Comparison of ENCODE assay signal across 1 cellular context in genomic region chr19:42268704-42269517, GRCh38.
TF ChIP-seq lines count a peak whose summit lies in the region.

TSS of gene CIC (plus strand) at chr19:42269252. CDS start at chr19:42271784, 2,532 bp downstream.

TF ChIP-seq in HepG2, 621 proteins besides CTCF, POLR2A, EP300 and RAD21 (continued from another document and continues in another):
- TF ChIP-seq, protein P1, sequence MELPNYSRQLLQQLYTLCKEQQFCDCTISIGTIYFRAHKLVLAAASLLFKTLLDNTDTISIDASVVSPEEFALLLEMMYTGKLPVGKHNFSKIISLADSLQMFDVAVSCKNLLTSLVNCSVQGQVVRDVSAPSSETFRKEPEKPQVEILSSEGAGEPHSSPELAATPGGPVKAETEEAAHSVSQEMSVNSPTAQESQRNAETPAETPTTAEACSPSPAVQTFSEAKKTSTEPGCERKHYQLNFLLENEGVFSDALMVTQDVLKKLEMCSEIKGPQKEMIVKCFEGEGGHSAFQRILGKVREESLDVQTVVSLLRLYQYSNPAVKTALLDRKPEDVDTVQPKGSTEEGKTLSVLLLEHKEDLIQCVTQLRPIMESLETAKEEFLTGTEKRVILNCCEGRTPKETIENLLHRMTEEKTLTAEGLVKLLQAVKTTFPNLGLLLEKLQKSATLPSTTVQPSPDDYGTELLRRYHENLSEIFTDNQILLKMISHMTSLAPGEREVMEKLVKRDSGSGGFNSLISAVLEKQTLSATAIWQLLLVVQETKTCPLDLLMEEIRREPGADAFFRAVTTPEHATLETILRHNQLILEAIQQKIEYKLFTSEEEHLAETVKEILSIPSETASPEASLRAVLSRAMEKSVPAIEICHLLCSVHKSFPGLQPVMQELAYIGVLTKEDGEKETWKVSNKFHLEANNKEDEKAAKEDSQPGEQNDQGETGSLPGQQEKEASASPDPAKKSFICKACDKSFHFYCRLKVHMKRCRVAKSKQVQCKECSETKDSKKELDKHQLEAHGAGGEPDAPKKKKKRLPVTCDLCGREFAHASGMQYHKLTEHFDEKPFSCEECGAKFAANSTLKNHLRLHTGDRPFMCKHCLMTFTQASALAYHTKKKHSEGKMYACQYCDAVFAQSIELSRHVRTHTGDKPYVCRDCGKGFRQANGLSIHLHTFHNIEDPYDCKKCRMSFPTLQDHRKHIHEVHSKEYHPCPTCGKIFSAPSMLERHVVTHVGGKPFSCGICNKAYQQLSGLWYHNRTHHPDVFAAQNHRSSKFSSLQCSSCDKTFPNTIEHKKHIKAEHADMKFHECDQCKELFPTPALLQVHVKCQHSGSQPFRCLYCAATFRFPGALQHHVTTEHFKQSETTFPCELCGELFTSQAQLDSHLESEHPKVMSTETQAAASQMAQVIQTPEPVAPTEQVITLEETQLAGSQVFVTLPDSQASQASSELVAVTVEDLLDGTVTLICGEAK (IDR thresholded peaks at IDR 0.05) = no peak
- TF ChIP-seq, protein P1 (CRISPR knock-in tag; IDR thresholded peaks at IDR 0.05) = no peak
- TF ChIP-seq CREB1 (IDR thresholded peaks at IDR 0.05) = peak; percentile 92
- peak; percentile 93 for TF ChIP-seq CREB1 (CRISPR knock-in tag; IDR thresholded peaks at IDR 0.05)
- no peak for TF ChIP-seq ZSCAN30 (CRISPR knock-in tag; IDR thresholded peaks at IDR 0.05)
- TF ChIP-seq TFAP4 (IDR thresholded peaks at IDR 0.05; ENCODE audit: borderline replicate concordance, low read depth) = peak; percentile 99
- TF ChIP-seq ZKSCAN1 (IDR thresholded peaks at IDR 0.05; ENCODE audit: low read length) = no peak
- TF ChIP-seq ZNF143 (CRISPR knock-in tag; IDR thresholded peaks at IDR 0.05) = peak; percentile 99
- no peak for TF ChIP-seq ZNF816 (CRISPR knock-in tag; IDR thresholded peaks at IDR 0.05; ENCODE audit: borderline replicate concordance)
- TF ChIP-seq ZNF878 (CRISPR knock-in tag; IDR thresholded peaks at IDR 0.05) = no peak
- TF ChIP-seq KAT8 (CRISPR knock-in tag; IDR thresholded peaks at IDR 0.05) = peak; percentile 31; the same call in 1 of the 2 replicates
- peak; percentile 69 for TF ChIP-seq HOXA3 (CRISPR knock-in tag; IDR thresholded peaks at IDR 0.05)
- TF ChIP-seq, protein P2, sequence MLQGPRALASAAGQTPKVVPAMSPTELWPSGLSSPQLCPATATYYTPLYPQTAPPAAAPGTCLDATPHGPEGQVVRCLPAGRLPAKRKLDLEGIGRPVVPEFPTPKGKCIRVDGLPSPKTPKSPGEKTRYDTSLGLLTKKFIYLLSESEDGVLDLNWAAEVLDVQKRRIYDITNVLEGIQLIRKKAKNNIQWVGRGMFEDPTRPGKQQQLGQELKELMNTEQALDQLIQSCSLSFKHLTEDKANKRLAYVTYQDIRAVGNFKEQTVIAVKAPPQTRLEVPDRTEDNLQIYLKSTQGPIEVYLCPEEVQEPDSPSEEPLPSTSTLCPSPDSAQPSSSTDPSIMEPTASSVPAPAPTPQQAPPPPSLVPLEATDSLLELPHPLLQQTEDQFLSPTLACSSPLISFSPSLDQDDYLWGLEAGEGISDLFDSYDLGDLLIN (CRISPR knock-in tag; IDR thresholded peaks at IDR 0.05; ENCODE audit: borderline replicate concordance) = peak; percentile 38; the same call in 1 of the 2 replicates
- TF ChIP-seq ZNF17 (CRISPR knock-in tag; IDR thresholded peaks at IDR 0.05) = no peak
- peak; percentile 15 for TF ChIP-seq SP5 (CRISPR knock-in tag; IDR thresholded peaks at IDR 0.05; ENCODE audit: borderline replicate concordance, low read depth)
- 0 out of 2 replicates have a peak, but pooled peaks have one; percentile 6 for TF ChIP-seq NFE2L2 (IDR thresholded peaks at IDR 0.05; ENCODE audit: low read length)
- TF ChIP-seq PATZ1 (CRISPR knock-in tag; IDR thresholded peaks at IDR 0.05) = no peak
- no peak for TF ChIP-seq ZNF567 (CRISPR knock-in tag; IDR thresholded peaks at IDR 0.05; ENCODE audit: borderline replicate concordance)
- 0 out of 2 replicates have a peak, but pooled peaks have one; percentile 39 for TF ChIP-seq ZMAT3 (CRISPR knock-in tag; conservative IDR thresholded peaks at IDR 0.05)
- peak; percentile 19; the same call in 1 of the 2 replicates for TF ChIP-seq SMAD1 (CRISPR knock-in tag; IDR thresholded peaks at IDR 0.05; ENCODE audit: borderline replicate concordance, low read depth)
- peak; percentile 93 for TF ChIP-seq GABPB1 (CRISPR knock-in tag; IDR thresholded peaks at IDR 0.05)
- TF ChIP-seq HCFC1 (IDR thresholded peaks at IDR 0.05; ENCODE audit: low read depth, low read length) = peak; percentile 95
- TF ChIP-seq FOXA1 (IDR thresholded peaks at IDR 0.05) = no peak
- TF ChIP-seq FOXA1 (CRISPR knock-in tag; IDR thresholded peaks at IDR 0.05) = peak; percentile 80
- TF ChIP-seq ZNF44 (CRISPR knock-in tag; IDR thresholded peaks at IDR 0.05) = no peak
- peak; percentile 84 for TF ChIP-seq ZNF3 (CRISPR knock-in tag; IDR thresholded peaks at IDR 0.05)
- TF ChIP-seq SRF (IDR thresholded peaks at IDR 0.05; ENCODE audit: low read depth, low read length) = 0 out of 2 replicates have a peak, but pooled peaks have one; percentile 24
- no peak for TF ChIP-seq HNF1A (IDR thresholded peaks at IDR 0.05; ENCODE audit: low read depth)
- 0 out of 2 replicates have a peak, but pooled peaks have one; percentile 21 for TF ChIP-seq HNF1A (CRISPR knock-in tag; IDR thresholded peaks at IDR 0.05; ENCODE audit: borderline replicate concordance)
- TF ChIP-seq RNF2 (conservative IDR thresholded peaks at IDR 0.05; ENCODE audit: low read depth) = no peak; the same call in 1 of the 2 replicates
- TF ChIP-seq, protein P3, sequence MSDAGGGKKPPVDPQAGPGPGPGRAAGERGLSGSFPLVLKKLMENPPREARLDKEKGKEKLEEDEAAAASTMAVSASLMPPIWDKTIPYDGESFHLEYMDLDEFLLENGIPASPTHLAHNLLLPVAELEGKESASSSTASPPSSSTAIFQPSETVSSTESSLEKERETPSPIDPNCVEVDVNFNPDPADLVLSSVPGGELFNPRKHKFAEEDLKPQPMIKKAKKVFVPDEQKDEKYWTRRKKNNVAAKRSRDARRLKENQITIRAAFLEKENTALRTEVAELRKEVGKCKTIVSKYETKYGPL (CRISPR knock-in tag; IDR thresholded peaks at IDR 0.05) = no peak
- TF ChIP-seq GABPA (IDR thresholded peaks at IDR 0.05; ENCODE audit: low read depth, low read length) = peak; percentile 64
- peak; percentile 92 for TF ChIP-seq GABPA (CRISPR knock-in tag; IDR thresholded peaks at IDR 0.05; ENCODE audit: low read depth)
- no peak for TF ChIP-seq TP53 (CRISPR knock-in tag; conservative IDR thresholded peaks at IDR 0.05)
- TF ChIP-seq REL (CRISPR knock-in tag; conservative IDR thresholded peaks at IDR 0.05) = no peak
- no peak; the same call in 1 of the 2 replicates for TF ChIP-seq TARDBP (CRISPR knock-in tag; IDR thresholded peaks at IDR 0.05)
- peak; percentile 63; the same call in 1 of the 2 replicates for TF ChIP-seq ELF4 (CRISPR knock-in tag; IDR thresholded peaks at IDR 0.05; ENCODE audit: borderline replicate concordance)
- TF ChIP-seq BHLHE40 (IDR thresholded peaks at IDR 0.05; ENCODE audit: low read length) = no peak; the same call in 1 of the 2 replicates
- no peak for TF ChIP-seq SMC3 (IDR thresholded peaks at IDR 0.05; ENCODE audit: low read length)
- TF ChIP-seq PAF1 (CRISPR knock-in tag; IDR thresholded peaks at IDR 0.05) = no peak
- TF ChIP-seq, protein P4, sequence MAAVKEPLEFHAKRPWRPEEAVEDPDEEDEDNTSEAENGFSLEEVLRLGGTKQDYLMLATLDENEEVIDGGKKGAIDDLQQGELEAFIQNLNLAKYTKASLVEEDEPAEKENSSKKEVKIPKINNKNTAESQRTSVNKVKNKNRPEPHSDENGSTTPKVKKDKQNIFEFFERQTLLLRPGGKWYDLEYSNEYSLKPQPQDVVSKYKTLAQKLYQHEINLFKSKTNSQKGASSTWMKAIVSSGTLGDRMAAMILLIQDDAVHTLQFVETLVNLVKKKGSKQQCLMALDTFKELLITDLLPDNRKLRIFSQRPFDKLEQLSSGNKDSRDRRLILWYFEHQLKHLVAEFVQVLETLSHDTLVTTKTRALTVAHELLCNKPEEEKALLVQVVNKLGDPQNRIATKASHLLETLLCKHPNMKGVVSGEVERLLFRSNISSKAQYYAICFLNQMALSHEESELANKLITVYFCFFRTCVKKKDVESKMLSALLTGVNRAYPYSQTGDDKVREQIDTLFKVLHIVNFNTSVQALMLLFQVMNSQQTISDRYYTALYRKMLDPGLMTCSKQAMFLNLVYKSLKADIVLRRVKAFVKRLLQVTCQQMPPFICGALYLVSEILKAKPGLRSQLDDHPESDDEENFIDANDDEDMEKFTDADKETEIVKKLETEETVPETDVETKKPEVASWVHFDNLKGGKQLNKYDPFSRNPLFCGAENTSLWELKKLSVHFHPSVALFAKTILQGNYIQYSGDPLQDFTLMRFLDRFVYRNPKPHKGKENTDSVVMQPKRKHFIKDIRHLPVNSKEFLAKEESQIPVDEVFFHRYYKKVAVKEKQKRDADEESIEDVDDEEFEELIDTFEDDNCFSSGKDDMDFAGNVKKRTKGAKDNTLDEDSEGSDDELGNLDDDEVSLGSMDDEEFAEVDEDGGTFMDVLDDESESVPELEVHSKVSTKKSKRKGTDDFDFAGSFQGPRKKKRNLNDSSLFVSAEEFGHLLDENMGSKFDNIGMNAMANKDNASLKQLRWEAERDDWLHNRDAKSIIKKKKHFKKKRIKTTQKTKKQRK (IDR thresholded peaks at IDR 0.05; ENCODE audit: low read length) = peak; percentile 96
- no peak for TF ChIP-seq ZNF773 (CRISPR knock-in tag; IDR thresholded peaks at IDR 0.05; ENCODE audit: borderline replicate concordance)
